In genomic region chr5:58648846-58649245, GRCh38 we compare ENCODE assay signal across 15 cellular contexts.
DNase-seq lines count a peak whose midpoint lies in the region; ATAC-seq, FAIRE-seq and TF ChIP-seq lines count a peak whose summit lies in the region.
"Had no signal": no experiment of that assay in that cellular context is flagged by ENCODE, and none has a peak within 500 bp of the region (broad histone marks: within the 10 kb centered on the region; RNA-seq: fewer than 3 reads in every experiment).

No MANE protein-coding gene starts in this region.

- no peak for ATAC-seq in effector memory CD8-positive, alpha-beta T cell (replicated peaks)
- ATAC-seq in HG02798 (IDR thresholded peaks at IDR 0.05; ENCODE audit: poor library complexity, unreplicated experiment) (no peak), GM21576 (IDR thresholded peaks at IDR 0.05; ENCODE audit: unreplicated experiment) (no peak)
- ATAC-seq: A549 had no signal

- H3K4me2 ChIP-seq in endothelial cell of umbilical vein (ENCODE audit: insufficient read depth, low read length): peak overlapping the region; percentile 12
- H3K4me2 ChIP-seq: A549 had no signal

- no TSS peak for BruUV-seq in endothelial cell of umbilical vein (replicated peaks; lab: Mats Ljungman, UMichigan)

- no peaks in the 10 kb centered on the region for H3K9me1 ChIP-seq in endothelial cell of umbilical vein (replicated peaks; ENCODE audit: control insufficient read depth, extremely low read depth, insufficient read depth, low read length)

- dilution Hi-C loops in endothelial cell of umbilical vein (cut with MboI; ENCODE audit: extremely low pct_ligation_motif_present, low sequenced_read_pairs): no loop called here

- POLR2A ChIA-PET in endothelial cell of umbilical vein (lab: Charles Lee): interaction anchor here (1.7 kb wide), 1 partner anchor 19 kb away, joined by 5 read pairs; no protein-coding TSS in a partner anchor

- no peak for TF ChIP-seq POLR2A in endothelial cell of umbilical vein (IDR thresholded peaks at IDR 0.05; ENCODE audit: low read depth, low read length)

- no peaks in the 10 kb centered on the region for H3K36me3 Mint-ChIP-seq in nephron (ENCODE audit: low read depth)
- H3K36me3 Mint-ChIP-seq in effector memory CD8-positive, alpha-beta T cell (ENCODE audit: insufficient read depth): no peaks in the 10 kb centered on the region
- H3K36me3 Mint-ChIP-seq: CD4-positive, alpha-beta memory T cell; IgD-negative memory B cell had no signal

- no peaks in the 10 kb centered on the region for H3K27me3 Mint-ChIP-seq in nephron (ENCODE audit: low read depth)
- no peaks in the 10 kb centered on the region for H3K27me3 Mint-ChIP-seq in effector memory CD8-positive, alpha-beta T cell

- no peak overlapping the region for H3K4me3 Mint-ChIP-seq in nephron
- no peak overlapping the region for H3K4me3 Mint-ChIP-seq in effector memory CD8-positive, alpha-beta T cell
- H3K4me3 Mint-ChIP-seq: CD4-positive, alpha-beta memory T cell; IgD-negative memory B cell had no signal

- peaks cover 12% of the 10 kb centered on the region for H3K4me1 Mint-ChIP-seq in nephron
- H3K4me1 Mint-ChIP-seq in effector memory CD8-positive, alpha-beta T cell (ENCODE audit: low read depth in 2 of 2): no peaks in the 10 kb centered on the region
- H3K4me1 Mint-ChIP-seq: CD4-positive, alpha-beta memory T cell had no signal

- CTCF ChIA-PET in endothelial cell of umbilical vein (lab: Charles Lee): interaction anchor here (0.6 to 2.2 kb wide), 9 partner anchors 9 to 1283 kb away, joined by 3 to 11 read pairs (median 4); partner anchors contain the start of gene RAB3C

- peak overlapping the region; percentile 76 to 92 (median 87) for H3K27ac Mint-ChIP-seq in nephron
- no peak overlapping the region for H3K27ac Mint-ChIP-seq in effector memory CD8-positive, alpha-beta T cell
- H3K27ac Mint-ChIP-seq: CD4-positive, alpha-beta memory T cell had no signal

- intact Hi-C loops in endothelial cell of umbilical vein (cut with micrococcal nuclease): loop anchor here (1.0 kb wide), 1 partner anchor 18 kb away; no protein-coding TSS in a partner anchor

- H3K27ac ChIP-seq in endothelial cell of umbilical vein (ENCODE audit: insufficient read depth, low read depth, low read length): peak overlapping the region; percentile 83
- H3K27ac ChIP-seq: A549, C4-2B, GM23248 had no signal

- peak; percentile 95 for FAIRE-seq in endothelial cell of umbilical vein (lab: Jason Lieb, UNC)
- FAIRE-seq: A549 had no signal

- H3K9me3 ChIP-seq in endothelial cell of umbilical vein (replicated peaks; ENCODE audit: control insufficient read depth, insufficient read depth, low read length): no peaks in the 10 kb centered on the region
- H3K9me3 ChIP-seq: A549, BE2C had no signal

- no peaks in the 10 kb centered on the region for H3K9me3 Mint-ChIP-seq in nephron
- H3K9me3 Mint-ChIP-seq in effector memory CD8-positive, alpha-beta T cell: peaks cover 0 to 4% of the 10 kb centered on the region in 2 donors
- H3K9me3 Mint-ChIP-seq: CD4-positive, alpha-beta memory T cell; IgD-negative memory B cell had no signal

- TF ChIP-seq CTCF in endothelial cell of umbilical vein (IDR thresholded peaks at IDR 0.05; ENCODE audit: extremely low read depth in 1 of 2, insufficient read depth in 1 of 2, low read depth in 1 of 2, low read length in 2 of 2) (no peak), nephron (IDR thresholded peaks at IDR 0.05; ENCODE audit: unreplicated experiment in 3 of 3) (no peak)

- H3K4me3 ChIP-seq in endothelial cell of umbilical vein (replicated peaks in 1 of 3; ENCODE audit: insufficient read depth in 1 of 3, low read depth in 1 of 3, low read length in 3 of 3): no peak overlapping the region
- H3K4me3 ChIP-seq: A549, GM23248 had no signal

- no peaks in the 10 kb centered on the region for H3K79me2 ChIP-seq in endothelial cell of umbilical vein (ENCODE audit: control insufficient read depth, insufficient read depth, low read length)

- H3K27me3 ChIP-seq in endothelial cell of umbilical vein (ENCODE audit: control insufficient read depth in 2 of 2, insufficient read depth in 2 of 2, low read length in 2 of 2): no peaks in the 10 kb centered on the region
- H3K27me3 ChIP-seq: BE2C had no signal

- peaks cover 18% of the 10 kb centered on the region for H3K4me1 ChIP-seq in endothelial cell of umbilical vein (ENCODE audit: control insufficient read depth, extremely low read depth, insufficient read depth, low read length)
- H3K4me1 ChIP-seq: A549 had no signal

- no peaks in the 10 kb centered on the region for H4K20me1 ChIP-seq in endothelial cell of umbilical vein (replicated peaks; ENCODE audit: control insufficient read depth, extremely low read depth, insufficient read depth, low read length)

- H3K9ac ChIP-seq in endothelial cell of umbilical vein (replicated peaks; ENCODE audit: extremely low read depth, insufficient read depth, low read length): peak overlapping the region; percentile 8
- H3K9ac ChIP-seq: GM23248 had no signal

- H2AFZ ChIP-seq in endothelial cell of umbilical vein (ENCODE audit: low read depth, low read length): peak overlapping the region; percentile 66
- H2AFZ ChIP-seq: GM23248 had no signal

- DNase-seq in LHCN-M2 (ENCODE audit: low read depth) (peak; percentile 0), endothelial cell of umbilical vein (ENCODE audit: low read depth, low spot score) (peak; percentile 95)
- no peak for DNase-seq in effector memory CD8-positive, alpha-beta T cell
- DNase-seq: BE2C; CD4-positive, alpha-beta memory T cell; DMS79 treated with DMSO at 0.1 percent for 48 hours; GF-D8; GM23248; H7 had no signal

- no peaks in the 10 kb centered on the region for H3K36me3 ChIP-seq in endothelial cell of umbilical vein (ENCODE audit: control insufficient read depth in 2 of 2, extremely low read depth in 1 of 2, insufficient read depth in 2 of 2, low read length in 2 of 2)

TF ChIP-seq in endothelial cell of umbilical vein, 7 proteins besides CTCF, POLR2A, EP300 and RAD21:
- TF ChIP-seq FOS (IDR thresholded peaks at IDR 0.05; ENCODE audit: borderline replicate concordance, insufficient read depth, low read length): no peak
- no peak for TF ChIP-seq POLR2AphosphoS5 (IDR thresholded peaks at IDR 0.05; ENCODE audit: insufficient read depth, low read depth, low read length)
- peak; percentile 44 for TF ChIP-seq MAX (IDR thresholded peaks at IDR 0.05; ENCODE audit: insufficient read depth, insufficient read length)
- TF ChIP-seq JUN (IDR thresholded peaks at IDR 0.05; ENCODE audit: borderline replicate concordance, insufficient read depth, insufficient read length, low read depth): peak; percentile 42
- TF ChIP-seq EZH2 (IDR thresholded peaks at IDR 0.05; ENCODE audit: borderline replicate concordance, low read depth, low read length, severe bottlenecking): no peak
- TF ChIP-seq MYC (IDR thresholded peaks at IDR 0.05; ENCODE audit: low read depth, low read length): no peak
- TF ChIP-seq GATA2 (IDR thresholded peaks at IDR 0.05; ENCODE audit: insufficient read depth, insufficient read length, low read depth, low read length): peak; percentile 45

Comparison
In these comparisons a context has a peak if more than half of its experiments do, and no peak if none do; other contexts are left out.
1. DNase-seq: peak in LHCN-M2 (single experiment) and endothelial cell of umbilical vein (single experiment); none in effector memory CD8-positive, alpha-beta T cell (0 of 3).
2. H3K27ac Mint-ChIP-seq: peak in nephron (3 of 3); none in effector memory CD8-positive, alpha-beta T cell (0 of 2).